In genomic region chrX:13679700-13680099, GRCh38 we compare ENCODE assay signal across 2 cellular contexts.
TF ChIP-seq lines count a peak whose summit lies in the region.

No MANE protein-coding gene starts in this region.

TF ChIP-seq in HEK293, 187 proteins besides CTCF, POLR2A, EP300 and RAD21:
- 0 out of 2 replicates have a peak, but pooled peaks have one; percentile 46 for TF ChIP-seq ZNF280D (tag by site-specific recombination; IDR thresholded peaks at IDR 0.05)
- peak; percentile 71 for TF ChIP-seq ZNF580 (tag by site-specific recombination; IDR thresholded peaks at IDR 0.05)
- TF ChIP-seq ZNF146 (tag by site-specific recombination; IDR thresholded peaks at IDR 0.05), result peak; percentile 98

TF ChIP-seq in K562, 482 proteins besides CTCF, POLR2A, EP300 and RAD21:
- peak; percentile 65 for TF ChIP-seq ZNF146 (CRISPR knock-in tag; IDR thresholded peaks at IDR 0.05; ENCODE audit: unreplicated experiment)
